ENCODE assay signal across 8 cellular contexts in genomic region chr6:132530293-132530974, GRCh38. TPM values are rescaled to one million over a fixed set of nuclear protein-coding genes. Genes with fewer than 3 reads are reported as not detected.
DNase-seq lines count a peak whose midpoint lies in the region; ATAC-seq, FAIRE-seq and TF ChIP-seq lines count a peak whose summit lies in the region.

No MANE protein-coding gene starts in this region.

- peak; percentile 60 to 73 for ATAC-seq in activated T-cell treated with anti-CD3 and anti-CD28 coated beads, Interleukin-2, amount 50 U/mL, for 4 hours

- no peak overlapping the region for H3K27ac ChIP-seq in OCI-LY3 (ENCODE audit: low read length)
- no peak overlapping the region for H3K27ac ChIP-seq in neuronal stem cell (replicated peaks; ENCODE audit: low read length)
- no peak overlapping the region for H3K27ac ChIP-seq in testis

- no peaks in the 10 kb centered on the region for H3K9me3 ChIP-seq in OCI-LY3 (ENCODE audit: insufficient read depth, low read length)
- no peaks in the 10 kb centered on the region for H3K9me3 ChIP-seq in neuronal stem cell (replicated peaks in 1 of 2; ENCODE audit: control insufficient read depth in 2 of 2, insufficient read depth in 1 of 2, low read depth in 1 of 2, low read length in 2 of 2)
- H3K9me3 ChIP-seq in testis: no peaks in the 10 kb centered on the region

- no peaks in the 10 kb centered on the region for H3K79me2 ChIP-seq in OCI-LY3 (ENCODE audit: low read length)

- no peak overlapping the region for H3K4ac ChIP-seq in neuronal stem cell (ENCODE audit: low read length)

- TF ChIP-seq CTCF in GM20000 (IDR thresholded peaks at IDR 0.05; ENCODE audit: extremely low read depth, missing control alignments) (peak; percentile 23), OCI-LY3 (IDR thresholded peaks at IDR 0.05; ENCODE audit: low read depth, low read length) (peak; percentile 64), fibroblast of mammary gland (conservative IDR thresholded peaks at IDR 0.05; ENCODE audit: control insufficient read depth, insufficient read depth, low read depth, low read length) (peak; percentile 65), testis (IDR thresholded peaks at IDR 0.05) (peak; percentile 71 to 97 (median 76))

- H3K27me3 ChIP-seq in OCI-LY3 (ENCODE audit: low read depth, low read length) (no peaks in the 10 kb centered on the region), neuronal stem cell (ENCODE audit: control insufficient read depth in 3 of 3, insufficient read depth in 3 of 3, low read depth in 1 of 3, low read length in 3 of 3) (peaks cover 0 to 23% (median 0%) of the 10 kb centered on the region in 3 experiments), testis (no peaks in the 10 kb centered on the region)

- intact Hi-C loops in testis (cut with DNase I; ENCODE audit: low total_unique reads): no loop called here

- H3K4me2 ChIP-seq in OCI-LY3 (ENCODE audit: low read length): peak overlapping the region; percentile 73
- H3K4me2 ChIP-seq in neuronal stem cell (ENCODE audit: insufficient read depth, low read length, poor library complexity, severe bottlenecking): no peak overlapping the region

- no peak for TF ChIP-seq POLR2A in testis (IDR thresholded peaks at IDR 0.05)

- no peaks in the 10 kb centered on the region for H4K20me1 ChIP-seq in OCI-LY3 (ENCODE audit: insufficient read depth, low read length)

- DNase-seq in CMK (ENCODE audit: low read depth) (peak; percentile 29), GM20000 (ENCODE audit: low spot score) (peak; percentile 36), HTR-8/SVneo (ENCODE audit: insufficient read length, low spot score) (peak; percentile 31), fibroblast of mammary gland (ENCODE audit: low read depth) (peak; percentile 70), neuronal stem cell (ENCODE audit: low spot score) (peak; percentile 67), testis (peak; percentile 71)
- DNase-seq in activated T-cell treated with anti-CD3 and anti-CD28 coated beads, Interleukin-2, amount 50 U/mL, for 4 hours: peak; percentile 63

- no peak overlapping the region for H4K91ac ChIP-seq in neuronal stem cell (ENCODE audit: low read depth, low read length, poor library complexity)

- H3K23ac ChIP-seq in neuronal stem cell (ENCODE audit: low read depth, low read length, poor library complexity): no peak overlapping the region

- H3K36me3 ChIP-seq in OCI-LY3 (replicated peaks; ENCODE audit: low read depth, low read length) (no peaks in the 10 kb centered on the region), neuronal stem cell (replicated peaks in 1 of 2; ENCODE audit: control insufficient read depth in 2 of 2, insufficient read depth in 2 of 2, low read length in 2 of 2) (no peaks in the 10 kb centered on the region), testis (ENCODE audit: low read depth, missing control alignments) (no peaks in the 10 kb centered on the region)

- no peak overlapping the region for H3K18ac ChIP-seq in neuronal stem cell (ENCODE audit: low read length)

- H3K9me3 Mint-ChIP-seq in activated T-cell treated with anti-CD3 and anti-CD28 coated beads, Interleukin-2, amount 50 U/mL, for 4 hours: peaks cover 5% of the 10 kb centered on the region

- no peak overlapping the region for H2BK120ac ChIP-seq in neuronal stem cell (ENCODE audit: low read depth, low read length)

- no CpG with 5 or more reads among the region's 9 CpGs for WGBS in neuronal stem cell (ENCODE audit: extremely low coverage in 2 of 2, insufficient read length in 2 of 2, insufficient replicate concordance in 1 of 2), 2 donors
- WGBS in testis, 2 donors: 14 to 19% methylated on average over 9 of the region's 9 CpGs

- H2BK15ac ChIP-seq in neuronal stem cell (ENCODE audit: low read length): no peak overlapping the region

- H3K4me1 ChIP-seq in OCI-LY3 (ENCODE audit: low read length): peaks cover 7% of the 10 kb centered on the region; the same call in 1 of the 2 replicates
- peaks cover 0 to 11% of the 10 kb centered on the region in 2 donors for H3K4me1 ChIP-seq in neuronal stem cell (ENCODE audit: control insufficient read depth in 2 of 2, insufficient read depth in 1 of 2, low read depth in 1 of 2, low read length in 2 of 2)
- H3K4me1 ChIP-seq in testis: no peaks in the 10 kb centered on the region

- no peak overlapping the region for H3K4me3 Mint-ChIP-seq in activated T-cell treated with anti-CD3 and anti-CD28 coated beads, Interleukin-2, amount 50 U/mL, for 4 hours

- no peak overlapping the region for H2AK5ac ChIP-seq in neuronal stem cell (ENCODE audit: low read depth, low read length)

- H2BK12ac ChIP-seq in neuronal stem cell (ENCODE audit: low read length): no peak overlapping the region

- H4K8ac ChIP-seq in neuronal stem cell (ENCODE audit: low read depth, low read length): no peak overlapping the region

- H3K4me3 ChIP-seq in OCI-LY3 (ENCODE audit: low read length) (peak overlapping the region; percentile 83), fibroblast of mammary gland (ENCODE audit: control insufficient read depth, low read depth, low read length) (no peak overlapping the region), neuronal stem cell (ENCODE audit: low read length in 2 of 2) (no peak overlapping the region), testis (peak overlapping the region in 1 of 2 donors; percentile 8)

- no peaks in the 10 kb centered on the region for H3K4me1 Mint-ChIP-seq in activated T-cell treated with anti-CD3 and anti-CD28 coated beads, Interleukin-2, amount 50 U/mL, for 4 hours (ENCODE audit: low read depth)

- H3K79me1 ChIP-seq in neuronal stem cell (ENCODE audit: low read depth, low read length): no peaks in the 10 kb centered on the region

- H3K27me3 Mint-ChIP-seq in activated T-cell treated with anti-CD3 and anti-CD28 coated beads, Interleukin-2, amount 50 U/mL, for 4 hours (ENCODE audit: low read depth): peaks cover 20% of the 10 kb centered on the region

- H3K14ac ChIP-seq in neuronal stem cell (ENCODE audit: low read length): no peak overlapping the region

- H2BK5ac ChIP-seq in neuronal stem cell (ENCODE audit: low read length): no peak overlapping the region

- H3K36me3 Mint-ChIP-seq in activated T-cell treated with anti-CD3 and anti-CD28 coated beads, Interleukin-2, amount 50 U/mL, for 4 hours (ENCODE audit: insufficient read depth): no peaks in the 10 kb centered on the region

- H3K9ac ChIP-seq in OCI-LY3 (ENCODE audit: low read length) (peak overlapping the region; percentile 53), neuronal stem cell (ENCODE audit: low read depth, low read length, poor library complexity) (no peak overlapping the region)

- FAIRE-seq in HTR-8/SVneo (lab: Jason Lieb, UNC): no peak

- peak overlapping the region; percentile 97 for H2AFZ ChIP-seq in OCI-LY3 (ENCODE audit: low read depth, low read length)
- H2AFZ ChIP-seq in neuronal stem cell (ENCODE audit: low read length): peak overlapping the region; percentile 65

RNA-seq across cellular contexts. Expression of gene TAAR9, which starts 7.6 kb away (rescaled TPM):
- total RNA-seq in activated T-cell treated with anti-CD3 and anti-CD28 coated beads, Interleukin-2, amount 50 U/mL, for 4 hours: not detected
- polyA plus RNA-seq in neuronal stem cell (2013, experiment 1 of 2): not detected
- not detected for polyA plus RNA-seq in neuronal stem cell (2013, experiment 2 of 2)
- under 1 TPM in 1 of 2 donors, not detected in 1; 0.39 TPM for total RNA-seq in testis
- polyA plus RNA-seq in testis (ENCODE audit: insufficient read depth, low read depth, low replicate concordance): not detected

RNA-seq across cellular contexts. Expression of gene STX7, which starts 17.5 kb away (rescaled TPM):
- 10 to 100 TPM in 1 of 3 donors, 1 to 10 TPM in 2; 6.7 to 11.0 (median 7.9) TPM for total RNA-seq in activated T-cell treated with anti-CD3 and anti-CD28 coated beads, Interleukin-2, amount 50 U/mL, for 4 hours
- polyA plus RNA-seq in neuronal stem cell (2013, experiment 1 of 2): 26.7 TPM
- 27.1 TPM for polyA plus RNA-seq in neuronal stem cell (2013, experiment 2 of 2)
- 10 to 100 TPM; 12.7 to 18.8 TPM for total RNA-seq in testis
- 16.2 TPM for polyA plus RNA-seq in testis (ENCODE audit: insufficient read depth, low read depth, low replicate concordance)

RNA-seq across cellular contexts. Expression of gene TAAR8, which starts 22.0 kb away (rescaled TPM):
- not detected for total RNA-seq in activated T-cell treated with anti-CD3 and anti-CD28 coated beads, Interleukin-2, amount 50 U/mL, for 4 hours
- not detected for polyA plus RNA-seq in neuronal stem cell (2013, experiment 1 of 2)
- polyA plus RNA-seq in neuronal stem cell (2013, experiment 2 of 2): not detected
- total RNA-seq in testis: not detected
- not detected for polyA plus RNA-seq in testis (ENCODE audit: insufficient read depth, low read depth, low replicate concordance)

RNA-seq across cellular contexts. Expression of gene TAAR6, which starts 39.7 kb away (rescaled TPM):
- total RNA-seq in activated T-cell treated with anti-CD3 and anti-CD28 coated beads, Interleukin-2, amount 50 U/mL, for 4 hours: not detected
- not detected for polyA plus RNA-seq in neuronal stem cell (2013, experiment 1 of 2)
- polyA plus RNA-seq in neuronal stem cell (2013, experiment 2 of 2): not detected
- total RNA-seq in testis: not detected
- polyA plus RNA-seq in testis (ENCODE audit: insufficient read depth, low read depth, low replicate concordance): not detected

RNA-seq across cellular contexts. Expression of gene TAAR5, which starts 59.1 kb away (rescaled TPM):
- total RNA-seq in activated T-cell treated with anti-CD3 and anti-CD28 coated beads, Interleukin-2, amount 50 U/mL, for 4 hours: not detected
- polyA plus RNA-seq in neuronal stem cell (2013, experiment 1 of 2): not detected
- not detected for polyA plus RNA-seq in neuronal stem cell (2013, experiment 2 of 2)
- total RNA-seq in testis: not detected
- polyA plus RNA-seq in testis (ENCODE audit: insufficient read depth, low read depth, low replicate concordance): not detected

Comparison
In these comparisons a context has a peak if more than half of its experiments do, and no peak if none do; other contexts are left out.
1. CTCF ChIP-seq: peak in every context shown above with its lines; median percentile 76 in testis; 65 in fibroblast of mammary gland; 64 in OCI-LY3; 23 in GM20000.